10 cellular contexts compared by ENCODE assay signal in genomic region chr18:74378179-74378682, GRCh38.
DNase-seq lines count a peak whose midpoint lies in the region; ATAC-seq and TF ChIP-seq lines count a peak whose summit lies in the region.
"Had no signal": no experiment of that assay in that cellular context is flagged by ENCODE, and none has a peak within 500 bp of the region (broad histone marks: within the 10 kb centered on the region; RNA-seq: fewer than 3 reads in every experiment).

No MANE protein-coding gene starts in this region.

- peaks cover 4% of the 10 kb centered on the region for H3K36me3 Mint-ChIP-seq in activated T-helper 1 cell treated with anti-CD3 and anti-CD28 coated beads, Interleukin-12 subunit alpha, Interleukin-12 subunit beta, Interleukin-2, Interleukin-4 antibody, amounts not matched to agents 30 ng/mL and 10 ng/mL and 1 ng/mL, durations not matched to agents 14 hours and 24 hours and 36 hours (ENCODE audit: low read depth)
- H3K36me3 Mint-ChIP-seq in neural crest cell (ENCODE audit: low read depth): no peaks in the 10 kb centered on the region

- H3K27me3 Mint-ChIP-seq in activated T-helper 1 cell treated with anti-CD3 and anti-CD28 coated beads, Interleukin-12 subunit alpha, Interleukin-12 subunit beta, Interleukin-2, Interleukin-4 antibody, amounts not matched to agents 30 ng/mL and 10 ng/mL and 1 ng/mL, durations not matched to agents 14 hours and 24 hours and 36 hours (ENCODE audit: insufficient read depth): no peaks in the 10 kb centered on the region
- H3K27me3 Mint-ChIP-seq in neural crest cell (ENCODE audit: low read depth): no peaks in the 10 kb centered on the region

- peak overlapping the region; percentile 77 for H3K27ac Mint-ChIP-seq in activated T-helper 1 cell treated with anti-CD3 and anti-CD28 coated beads, Interleukin-12 subunit alpha, Interleukin-12 subunit beta, Interleukin-2, Interleukin-4 antibody, amounts not matched to agents 30 ng/mL and 10 ng/mL and 1 ng/mL, durations not matched to agents 14 hours and 24 hours and 36 hours
- H3K27ac Mint-ChIP-seq in neural crest cell (ENCODE audit: unreplicated experiment): peak overlapping the region; percentile 72

- CTCF ChIA-PET in GM10248 (lab: Yijun Ruan, JAX): interaction anchor here (0.7 to 2.0 kb wide), 6 partner anchors 9 to 115 kb away, joined by 3 to 6 read pairs (median 4); no protein-coding TSS in a partner anchor
- CTCF ChIA-PET in RWPE1 (lab: Yijun Ruan, JAX): no interaction called here

- no peak for TF ChIP-seq EP300 in tibial nerve (IDR thresholded peaks at IDR 0.05)

- H3K9me3 ChIP-seq in tibial nerve: no peaks in the 10 kb centered on the region

- peak; percentile 45 for DNase-seq in GM10248 (ENCODE audit: extremely low spot score)
- peak; percentile 31 for DNase-seq in activated T-helper 1 cell treated with anti-CD3 and anti-CD28 coated beads, Interleukin-12 subunit alpha, Interleukin-12 subunit beta, Interleukin-2, Interleukin-4 antibody, amounts not matched to agents 30 ng/mL and 10 ng/mL and 1 ng/mL, durations not matched to agents 14 hours and 24 hours and 36 hours (ENCODE audit: low spot score)
- DNase-seq in neural crest cell (ENCODE audit: low read depth, low spot score): no peak
- DNase-seq in RWPE1 (ENCODE audit: low spot score): no peak
- no peak for DNase-seq in RKO (ENCODE audit: low spot score)
- DNase-seq in left colon: no peak
- no peak for DNase-seq in tibial nerve (ENCODE audit: low spot score in 2 of 2)
- DNase-seq: NCI-H1436 treated with DMSO at 0.1 percent for 48 hours had no signal

- 66 to 70% methylated on average over 4 of the region's 4 CpGs for WGBS in tibial nerve, 2 donors

- no peak overlapping the region for H3K4me3 ChIP-seq in tibial nerve

- TF ChIP-seq CTCF in GM10248 (IDR thresholded peaks at IDR 0.05; ENCODE audit: control extremely low read depth, extremely low read depth, low read depth, missing control alignments) (no peak), neural crest cell (conservative IDR thresholded peaks at IDR 0.05) (no peak), RWPE1 (conservative IDR thresholded peaks at IDR 0.05; ENCODE audit: low read depth) (no peak), tibial nerve (IDR thresholded peaks at IDR 0.05) (no peak)

- peak; percentile 47 for ATAC-seq in HG02973 (IDR thresholded peaks at IDR 0.05; ENCODE audit: unreplicated experiment)
- ATAC-seq in left colon: no peak
- ATAC-seq: HCT116 had no signal

- TF ChIP-seq POLR2A in tibial nerve (IDR thresholded peaks at IDR 0.05): no peak

- no peaks in the 10 kb centered on the region for H3K36me3 ChIP-seq in tibial nerve

- H3K27me3 ChIP-seq in tibial nerve: no peaks in the 10 kb centered on the region

- POLR2A ChIA-PET in GM10248 (lab: Yijun Ruan, JAX): no interaction called here
- POLR2A ChIA-PET in RWPE1 (lab: Yijun Ruan, JAX; ENCODE audit: low non-redundant PET): no interaction called here

- H3K27ac ChIP-seq in RWPE1: no peak overlapping the region
- H3K27ac ChIP-seq in tibial nerve: no peak overlapping the region

- peak overlapping the region; percentile 50 for H3K4me3 Mint-ChIP-seq in activated T-helper 1 cell treated with anti-CD3 and anti-CD28 coated beads, Interleukin-12 subunit alpha, Interleukin-12 subunit beta, Interleukin-2, Interleukin-4 antibody, amounts not matched to agents 30 ng/mL and 10 ng/mL and 1 ng/mL, durations not matched to agents 14 hours and 24 hours and 36 hours
- no peak overlapping the region for H3K4me3 Mint-ChIP-seq in neural crest cell

- H3K4me1 Mint-ChIP-seq in activated T-helper 1 cell treated with anti-CD3 and anti-CD28 coated beads, Interleukin-12 subunit alpha, Interleukin-12 subunit beta, Interleukin-2, Interleukin-4 antibody, amounts not matched to agents 30 ng/mL and 10 ng/mL and 1 ng/mL, durations not matched to agents 14 hours and 24 hours and 36 hours (ENCODE audit: low read depth): peaks cover 44% of the 10 kb centered on the region
- H3K4me1 Mint-ChIP-seq in neural crest cell: peaks cover 5% of the 10 kb centered on the region

- peaks cover 0 to 4% (median 0%) of the 10 kb centered on the region in 4 donors for H3K4me1 ChIP-seq in tibial nerve

- peaks cover 4% of the 10 kb centered on the region for H3K9me3 Mint-ChIP-seq in activated T-helper 1 cell treated with anti-CD3 and anti-CD28 coated beads, Interleukin-12 subunit alpha, Interleukin-12 subunit beta, Interleukin-2, Interleukin-4 antibody, amounts not matched to agents 30 ng/mL and 10 ng/mL and 1 ng/mL, durations not matched to agents 14 hours and 24 hours and 36 hours
- H3K9me3 Mint-ChIP-seq in neural crest cell: no peaks in the 10 kb centered on the region

- intact Hi-C loops in activated T-helper 1 cell treated with anti-CD3 and anti-CD28 coated beads, Interleukin-12 subunit alpha, Interleukin-12 subunit beta, Interleukin-2, Interleukin-4 antibody, amounts not matched to agents 30 ng/mL and 10 ng/mL and 1 ng/mL, durations not matched to agents 14 hours and 24 hours and 36 hours (cut with micrococcal nuclease): no loop called here
- intact Hi-C loops in left colon (cut with DNase I, micrococcal nuclease): no loop called here

Comparison
In these comparisons a context has a peak if more than half of its experiments do, and no peak if none do; other contexts are left out.
1. DNase-seq: peak in GM10248 (single experiment) and activated T-helper 1 cell treated with anti-CD3 and anti-CD28 coated beads, Interleukin-12 subunit alpha, Interleukin-12 subunit beta, Interleukin-2, Interleukin-4 antibody, amounts not matched to agents 30 ng/mL and 10 ng/mL and 1 ng/mL, durations not matched to agents 14 hours and 24 hours and 36 hours (single experiment); none in neural crest cell (single experiment), RWPE1 (single experiment), RKO (single experiment), left colon (0 of 2) and tibial nerve (0 of 2).